23 cellular contexts compared by ENCODE assay signal in the genomic region with DNA sequence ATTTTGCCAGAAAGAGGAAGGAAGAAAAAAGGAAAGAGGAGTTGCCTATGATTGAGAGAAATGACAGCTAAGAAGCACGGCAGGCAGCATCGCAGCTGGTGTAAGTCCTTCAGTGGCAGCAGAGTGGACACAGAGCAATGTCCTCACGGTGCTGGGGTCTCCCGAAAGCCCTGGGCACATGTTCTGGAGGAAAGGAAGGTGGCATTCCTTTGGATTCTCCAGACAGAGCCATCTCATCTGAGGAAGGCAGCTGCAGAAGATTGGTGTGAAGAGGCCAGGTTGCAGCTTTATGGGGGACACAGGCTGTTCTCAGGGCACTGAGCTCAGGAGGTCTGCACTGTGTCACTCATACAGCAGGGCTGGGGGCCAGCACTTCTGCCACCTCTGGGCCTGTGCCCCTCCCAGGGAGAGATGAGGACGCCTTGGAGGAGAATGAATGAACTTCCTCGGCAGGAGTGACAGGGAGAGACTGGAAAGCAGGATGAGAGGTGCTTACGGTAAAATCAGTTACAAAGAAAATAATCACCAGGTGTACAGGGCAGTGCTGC.
"Had no signal": no experiment of that assay in that cellular context is flagged by ENCODE, and none has a peak within 500 bp of the region (broad histone marks: within the 10 kb centered on the region; RNA-seq: fewer than 3 reads in every experiment).

No MANE protein-coding gene starts in this region.

- ATAC-seq: activated CD8-positive, alpha-beta memory T cell treated with anti-CD3 and anti-CD28 coated beads, Interleukin-2, amount 10 ng/mL, durations not matched to agents 7 days and 5 days; activated CD8-positive, alpha-beta T cell treated with anti-CD3 and anti-CD28 coated beads, Interleukin-2, amount 10 ng/mL, durations not matched to agents 7 days and 5 days; activated T-cell treated with anti-CD3 and anti-CD28 coated beads, Interleukin-2, amount 50 U/mL, for 72 hours; T-helper 17 cell; WTC11 had no signal

- H3K36me3 ChIP-seq: adrenal gland had no signal

- H3K4me1 ChIP-seq: adrenal gland had no signal

- H3K27me3 ChIP-seq: adrenal gland had no signal

- DNase-seq: activated CD4-positive, alpha-beta T cell treated with anti-CD3 and anti-CD28 coated beads for 48 hours; activated CD4-positive, alpha-beta T cell treated with anti-CD3 and anti-CD28 coated beads, Interleukin-2, amount 50 U/mL, for 4 hours; activated CD4-positive, CD25-positive, alpha-beta regulatory T cell treated with anti-CD3 and anti-CD28 coated beads, Interleukin-2, amount 50 U/mL, for 72 hours; activated CD8-positive, alpha-beta memory T cell treated with anti-CD3 and anti-CD28 coated beads, Interleukin-2, amount 10 ng/mL, durations not matched to agents 7 days and 5 days; activated CD8-positive, alpha-beta T cell treated with anti-CD3 and anti-CD28 coated beads, Interleukin-2, amount 10 ng/mL, durations not matched to agents 7 days and 5 days; activated naive CD4-positive, alpha-beta T cell treated with anti-CD3 and anti-CD28 coated beads, Interleukin-2, amount 50 U/mL, for 16 hours; activated naive CD8-positive, alpha-beta T cell treated with anti-CD3 and anti-CD28 coated beads, Interleukin-2, amount 10 ng/mL, durations not matched to agents 7 days and 5 days; activated T-cell treated with anti-CD3 and anti-CD28 coated beads, Interleukin-2, amount 50 U/mL, for 72 hours; anterior cingulate cortex; caudate nucleus; IMR-90; Kasumi-1; KBM-7; NCI-H1105 treated with DMSO at 0.1 percent for 48 hours; NCI-H1436 treated with DMSO at 0.1 percent for 48 hours; NCI-H187 treated with DMSO at 0.1 percent for 48 hours; NCI-H2081 treated with DMSO at 0.1 percent for 48 hours; NCI-H526 treated with DMSO at 0.1 percent for 48 hours; SHP77 treated with DMSO at 0.1 percent for 48 hours; T-helper 17 cell; T-helper 9 cell had no signal

- H3K4me3 ChIP-seq: adrenal gland had no signal

- H3K9me3 ChIP-seq: adrenal gland had no signal

- H3K27ac ChIP-seq: adrenal gland had no signal
